Comparison of ENCODE assay signal across 9 cellular contexts in genomic region chr5:150515446-150515845, GRCh38. TPM values are rescaled to one million over a fixed set of nuclear protein-coding genes. Genes with fewer than 3 reads are reported as not detected.
DNase-seq lines count a peak whose midpoint lies in the region; ATAC-seq, FAIRE-seq and TF ChIP-seq lines count a peak whose summit lies in the region.
"Had no signal": no experiment of that assay in that cellular context is flagged by ENCODE, and none has a peak within 500 bp of the region (broad histone marks: within the 10 kb centered on the region; RNA-seq: fewer than 3 reads in every experiment).

No MANE protein-coding gene starts in this region.

- intact Hi-C loops in activated CD4-positive, alpha-beta memory T cell treated with anti-CD3 and anti-CD28 coated beads for 36 hours (cut with micrococcal nuclease): no loop called here
- intact Hi-C loops in esophagus squamous epithelium (cut with DNase I): no loop called here

- no peak for FAIRE-seq in urothelium cell line (lab: Jason Lieb, UNC)

- H3K4me3 ChIP-seq in esophagus squamous epithelium: no peak overlapping the region

- H3K27ac ChIP-seq in esophagus squamous epithelium: peak overlapping the region; percentile 17 to 98 (median 87)

- POLR2A ChIA-PET in activated CD4-positive, alpha-beta memory T cell treated with anti-CD3 and anti-CD28 coated beads, Interleukin-2, amount 10 ng/mL, durations not matched to agents 7 days and 5 days (lab: Charles Lee): no interaction called here
- POLR2A ChIA-PET in activated CD4-positive, alpha-beta memory T cell treated with anti-CD3 and anti-CD28 coated beads for 36 hours (lab: Charles Lee): no interaction called here

- ATAC-seq in GM19324 (IDR thresholded peaks at IDR 0.05; ENCODE audit: low FRiP score, unreplicated experiment): no peak

- no peaks in the 10 kb centered on the region for H3K9me3 Mint-ChIP-seq in activated CD4-positive, alpha-beta memory T cell treated with anti-CD3 and anti-CD28 coated beads, Interleukin-2, amount 10 ng/mL, durations not matched to agents 7 days and 5 days
- H3K9me3 Mint-ChIP-seq in activated CD4-positive, alpha-beta memory T cell treated with anti-CD3 and anti-CD28 coated beads for 36 hours: no peaks in the 10 kb centered on the region
- H3K9me3 Mint-ChIP-seq in nephron: no peaks in the 10 kb centered on the region

- no peaks in the 10 kb centered on the region for H3K9me3 ChIP-seq in esophagus squamous epithelium

- 65 to 66% methylated on average over 4 to 6 of the region's 6 CpGs for WGBS in esophagus squamous epithelium, 2 donors

- peak overlapping the region; percentile 3 for H3K27ac Mint-ChIP-seq in activated CD4-positive, alpha-beta memory T cell treated with anti-CD3 and anti-CD28 coated beads, Interleukin-2, amount 10 ng/mL, durations not matched to agents 7 days and 5 days
- no peak overlapping the region for H3K27ac Mint-ChIP-seq in activated CD4-positive, alpha-beta memory T cell treated with anti-CD3 and anti-CD28 coated beads for 36 hours
- peak overlapping the region in 2 of 3 experiments; percentile 36 to 64 for H3K27ac Mint-ChIP-seq in nephron

- no peak for DNase-seq in activated CD4-positive, alpha-beta memory T cell treated with anti-CD3 and anti-CD28 coated beads, Interleukin-2, amount 10 ng/mL, durations not matched to agents 7 days and 5 days
- DNase-seq in activated CD4-positive, alpha-beta memory T cell treated with anti-CD3 and anti-CD28 coated beads for 36 hours: no peak
- no peak for DNase-seq in esophagus squamous epithelium (lab: John Stamatoyannopoulos, UW)
- peak; percentile 22 for DNase-seq in urothelium cell line (ENCODE audit: low spot score)
- DNase-seq in occipital lobe (lab: John Stamatoyannopoulos, UW): no peak
- no peak for DNase-seq in activated CD4-positive, alpha-beta T cell treated with anti-CD3 and anti-CD28 coated beads, Interleukin-2, amount 50 U/mL, for 1 hour
- DNase-seq: 8988T had no signal

- no peaks in the 10 kb centered on the region for H3K36me3 Mint-ChIP-seq in activated CD4-positive, alpha-beta memory T cell treated with anti-CD3 and anti-CD28 coated beads, Interleukin-2, amount 10 ng/mL, durations not matched to agents 7 days and 5 days (ENCODE audit: low read depth)
- H3K36me3 Mint-ChIP-seq in activated CD4-positive, alpha-beta memory T cell treated with anti-CD3 and anti-CD28 coated beads for 36 hours: no peaks in the 10 kb centered on the region
- H3K36me3 Mint-ChIP-seq in nephron (ENCODE audit: low read depth): peaks cover 12% of the 10 kb centered on the region

- TF ChIP-seq CTCF in esophagus squamous epithelium (IDR thresholded peaks at IDR 0.05): no peak
- no peak for TF ChIP-seq CTCF in nephron (IDR thresholded peaks at IDR 0.05; ENCODE audit: unreplicated experiment in 3 of 3)

- H3K36me3 ChIP-seq in esophagus squamous epithelium: peaks cover 0 to 18% (median 0%) of the 10 kb centered on the region in 3 donors

- H3K27me3 ChIP-seq in esophagus squamous epithelium: no peaks in the 10 kb centered on the region

- H3K4me3 Mint-ChIP-seq in activated CD4-positive, alpha-beta memory T cell treated with anti-CD3 and anti-CD28 coated beads, Interleukin-2, amount 10 ng/mL, durations not matched to agents 7 days and 5 days: no peak overlapping the region
- H3K4me3 Mint-ChIP-seq in activated CD4-positive, alpha-beta memory T cell treated with anti-CD3 and anti-CD28 coated beads for 36 hours: no peak overlapping the region
- no peak overlapping the region for H3K4me3 Mint-ChIP-seq in nephron

- H3K4me1 ChIP-seq in esophagus squamous epithelium: peaks cover 42 to 99% (median 89%) of the 10 kb centered on the region in 3 donors

- CTCF ChIA-PET in activated CD4-positive, alpha-beta memory T cell treated with anti-CD3 and anti-CD28 coated beads, Interleukin-2, amount 10 ng/mL, durations not matched to agents 7 days and 5 days (lab: Charles Lee): interaction anchor here (0.9 to 1.3 kb wide), 2 partner anchors 29 to 56 kb away, joined by 3 read pairs; no protein-coding TSS in a partner anchor
- CTCF ChIA-PET in activated CD4-positive, alpha-beta memory T cell treated with anti-CD3 and anti-CD28 coated beads for 36 hours (lab: Charles Lee): interaction anchor here (1.7 kb wide), 1 partner anchor 29 kb away, joined by 5 read pairs; no protein-coding TSS in a partner anchor

- no peaks in the 10 kb centered on the region for H3K27me3 Mint-ChIP-seq in activated CD4-positive, alpha-beta memory T cell treated with anti-CD3 and anti-CD28 coated beads, Interleukin-2, amount 10 ng/mL, durations not matched to agents 7 days and 5 days
- no peaks in the 10 kb centered on the region for H3K27me3 Mint-ChIP-seq in activated CD4-positive, alpha-beta memory T cell treated with anti-CD3 and anti-CD28 coated beads for 36 hours
- no peaks in the 10 kb centered on the region for H3K27me3 Mint-ChIP-seq in nephron (ENCODE audit: low read depth)

- H3K4me1 Mint-ChIP-seq in activated CD4-positive, alpha-beta memory T cell treated with anti-CD3 and anti-CD28 coated beads, Interleukin-2, amount 10 ng/mL, durations not matched to agents 7 days and 5 days: no peaks in the 10 kb centered on the region
- no peaks in the 10 kb centered on the region for H3K4me1 Mint-ChIP-seq in activated CD4-positive, alpha-beta memory T cell treated with anti-CD3 and anti-CD28 coated beads for 36 hours (ENCODE audit: low read depth)
- peaks cover 73% of the 10 kb centered on the region for H3K4me1 Mint-ChIP-seq in nephron

- TF ChIP-seq POLR2A in esophagus squamous epithelium (IDR thresholded peaks at IDR 0.05): no peak

RNA-seq across cellular contexts. Expression of gene NDST1, which starts 7.5 kb away (rescaled TPM):
- under 1 TPM; 0.13 to 0.18 TPM for total RNA-seq in activated CD4-positive, alpha-beta memory T cell treated with anti-CD3 and anti-CD28 coated beads, Interleukin-2, amount 10 ng/mL, durations not matched to agents 7 days and 5 days
- 1 to 10 TPM; 2.5 to 2.6 TPM for total RNA-seq in activated CD4-positive, alpha-beta memory T cell treated with anti-CD3 and anti-CD28 coated beads for 36 hours
- total RNA-seq in esophagus squamous epithelium (100 to 1,000 TPM in 3 of 4 donors, 10 to 100 TPM in 1; 76.5 to 205 (median 118) TPM), occipital lobe (23.1 TPM)
